Comparison of ENCODE assay signal across 8 cellular contexts in genomic region chr19:58557253-58558065, GRCh38. TPM values are rescaled to one million over a fixed set of nuclear protein-coding genes. Genes with fewer than 3 reads are reported as not detected.
DNase-seq lines count a peak whose midpoint lies in the region; ATAC-seq and TF ChIP-seq lines count a peak whose summit lies in the region.

No MANE protein-coding gene starts in this region.

- peaks cover 32% of the 10 kb centered on the region for H3K4me1 Mint-ChIP-seq in activated T-helper 17 cell treated with anti-CD3 and anti-CD28 coated beads, Interleukin-2, amount 50 U/mL, for 72 hours
- H3K4me1 Mint-ChIP-seq in stimulated activated effector memory CD8-positive, alpha-beta T cell treated with anti-CD3 and anti-CD28 coated beads, Interleukin-12 subunit alpha, Interleukin-12 subunit beta, amount 100 ng/mL, for 72 hours: peaks cover 86% of the 10 kb centered on the region

- H3K27ac ChIP-seq in HL-60 (replicated peaks): peak overlapping the region; percentile 90

- peak overlapping the region; percentile 89 for H3K4me3 ChIP-seq in HL-60 (replicated peaks; ENCODE audit: insufficient read depth, low read length)
- peak overlapping the region; percentile 91 for H3K4me3 ChIP-seq in iPS-15b (ENCODE audit: low read depth, low read length)

- no peaks in the 10 kb centered on the region for H3K9me3 ChIP-seq in iPS-15b (ENCODE audit: control insufficient read depth, insufficient read depth, low read length)

- DNase-seq in HL-60 (ENCODE audit: low read depth in 1 of 2, low spot score in 1 of 2) (no peak), HK-2 (ENCODE audit: unreplicated experiment) (no peak), omental fat pad (ENCODE audit: low spot score) (no peak)
- DNase-seq in stimulated activated effector memory CD8-positive, alpha-beta T cell treated with anti-CD3 and anti-CD28 coated beads, Interleukin-12 subunit alpha, Interleukin-12 subunit beta, amount 100 ng/mL, for 72 hours (ENCODE audit: low spot score in 2 of 2): peak in 1 of 2 donors; percentile 50

- peak overlapping the region; percentile 85 for H3K9ac ChIP-seq in iPS-15b (ENCODE audit: low read depth, low read length)

- H3K36me3 ChIP-seq in iPS-15b (ENCODE audit: control insufficient read depth, insufficient read depth, low read length): peaks cover 12% of the 10 kb centered on the region

- ATAC-seq in activated T-helper 17 cell treated with anti-CD3 and anti-CD28 coated beads, Interleukin-2, amount 50 U/mL, for 72 hours (replicated peaks): no peak
- ATAC-seq in stimulated activated effector memory CD8-positive, alpha-beta T cell treated with anti-CD3 and anti-CD28 coated beads, Interleukin-12 subunit alpha, Interleukin-12 subunit beta, amount 100 ng/mL, for 72 hours: no peak
- no peak for ATAC-seq in omental fat pad (ENCODE audit: low FRiP score)
- no peak for ATAC-seq in GM18502 (IDR thresholded peaks at IDR 0.05; ENCODE audit: poor library complexity, unreplicated experiment)
- ATAC-seq in GM21528 (IDR thresholded peaks at IDR 0.05; ENCODE audit: low FRiP score, unreplicated experiment): no peak

- H3K4me3 Mint-ChIP-seq in activated T-helper 17 cell treated with anti-CD3 and anti-CD28 coated beads, Interleukin-2, amount 50 U/mL, for 72 hours: peak overlapping the region; percentile 100
- H3K4me3 Mint-ChIP-seq in stimulated activated effector memory CD8-positive, alpha-beta T cell treated with anti-CD3 and anti-CD28 coated beads, Interleukin-12 subunit alpha, Interleukin-12 subunit beta, amount 100 ng/mL, for 72 hours: peak overlapping the region; percentile 98

- no peak for TF ChIP-seq CTCF in HL-60 (IDR thresholded peaks at IDR 0.05; ENCODE audit: insufficient read depth, low read length)
- TF ChIP-seq CTCF in omental fat pad (IDR thresholded peaks at IDR 0.05): no peak

- H3K4me1 ChIP-seq in iPS-15b (ENCODE audit: control insufficient read depth, insufficient read depth, low read length): peaks cover 8% of the 10 kb centered on the region

- H3K27me3 ChIP-seq in HL-60 (ENCODE audit: insufficient read depth, poor library complexity, severe bottlenecking) (no peaks in the 10 kb centered on the region), iPS-15b (ENCODE audit: control insufficient read depth, insufficient read depth, low read length) (peaks cover 22% of the 10 kb centered on the region)

- H3K27ac Mint-ChIP-seq in activated T-helper 17 cell treated with anti-CD3 and anti-CD28 coated beads, Interleukin-2, amount 50 U/mL, for 72 hours: peak overlapping the region; percentile 100
- H3K27ac Mint-ChIP-seq in stimulated activated effector memory CD8-positive, alpha-beta T cell treated with anti-CD3 and anti-CD28 coated beads, Interleukin-12 subunit alpha, Interleukin-12 subunit beta, amount 100 ng/mL, for 72 hours: peak overlapping the region; percentile 100

- H3K9me3 Mint-ChIP-seq in activated T-helper 17 cell treated with anti-CD3 and anti-CD28 coated beads, Interleukin-2, amount 50 U/mL, for 72 hours: no peaks in the 10 kb centered on the region
- no peaks in the 10 kb centered on the region for H3K9me3 Mint-ChIP-seq in stimulated activated effector memory CD8-positive, alpha-beta T cell treated with anti-CD3 and anti-CD28 coated beads, Interleukin-12 subunit alpha, Interleukin-12 subunit beta, amount 100 ng/mL, for 72 hours

- H3K27me3 Mint-ChIP-seq in activated T-helper 17 cell treated with anti-CD3 and anti-CD28 coated beads, Interleukin-2, amount 50 U/mL, for 72 hours: no peaks in the 10 kb centered on the region

- peaks cover 72% of the 10 kb centered on the region for H3K36me3 Mint-ChIP-seq in activated T-helper 17 cell treated with anti-CD3 and anti-CD28 coated beads, Interleukin-2, amount 50 U/mL, for 72 hours (ENCODE audit: low read depth)
- H3K36me3 Mint-ChIP-seq in stimulated activated effector memory CD8-positive, alpha-beta T cell treated with anti-CD3 and anti-CD28 coated beads, Interleukin-12 subunit alpha, Interleukin-12 subunit beta, amount 100 ng/mL, for 72 hours: peaks cover 77% of the 10 kb centered on the region

RNA-seq across cellular contexts. Expression of gene UBE2M, which starts 1.0 kb away (rescaled TPM):
- total RNA-seq in activated T-helper 17 cell treated with anti-CD3 and anti-CD28 coated beads, Interleukin-2, amount 50 U/mL, for 72 hours: 100 to 1,000 TPM; 102 to 141 TPM
- 10 to 100 TPM; 19.4 to 26.2 (median 23.3) TPM for total RNA-seq in omental fat pad

RNA-seq across cellular contexts. Expression of gene CHMP2A, which starts 2.6 kb away (rescaled TPM):
- total RNA-seq in activated T-helper 17 cell treated with anti-CD3 and anti-CD28 coated beads, Interleukin-2, amount 50 U/mL, for 72 hours: 10 to 100 TPM; 79.0 to 95.8 TPM
- 100 to 1,000 TPM in 2 of 4 donors, 10 to 100 TPM in 2; 87.0 to 115 (median 99.6) TPM for total RNA-seq in omental fat pad

RNA-seq across cellular contexts. Expression of gene TRIM28, which starts 13.6 kb away (rescaled TPM):
- 100 to 1,000 TPM; 336 to 455 TPM for total RNA-seq in activated T-helper 17 cell treated with anti-CD3 and anti-CD28 coated beads, Interleukin-2, amount 50 U/mL, for 72 hours
- total RNA-seq in omental fat pad: 100 to 1,000 TPM; 151 to 238 (median 166) TPM

RNA-seq across cellular contexts. Expression of gene MZF1, which starts 15.7 kb away (rescaled TPM):
- total RNA-seq in activated T-helper 17 cell treated with anti-CD3 and anti-CD28 coated beads, Interleukin-2, amount 50 U/mL, for 72 hours: 10 to 100 TPM; 26.6 to 57.9 TPM
- total RNA-seq in omental fat pad: 10 to 100 TPM; 15.8 to 32.5 (median 22.1) TPM

RNA-seq across cellular contexts. Expression of gene ZBTB45, which starts 37.8 kb away (rescaled TPM):
- 10 to 100 TPM; 11.0 to 14.3 TPM for total RNA-seq in activated T-helper 17 cell treated with anti-CD3 and anti-CD28 coated beads, Interleukin-2, amount 50 U/mL, for 72 hours
- 10 to 100 TPM in 1 of 4 donors, 1 to 10 TPM in 3; 4.6 to 10.2 (median 8.4) TPM for total RNA-seq in omental fat pad
